14 cellular contexts compared by ENCODE assay signal in the genomic region with DNA sequence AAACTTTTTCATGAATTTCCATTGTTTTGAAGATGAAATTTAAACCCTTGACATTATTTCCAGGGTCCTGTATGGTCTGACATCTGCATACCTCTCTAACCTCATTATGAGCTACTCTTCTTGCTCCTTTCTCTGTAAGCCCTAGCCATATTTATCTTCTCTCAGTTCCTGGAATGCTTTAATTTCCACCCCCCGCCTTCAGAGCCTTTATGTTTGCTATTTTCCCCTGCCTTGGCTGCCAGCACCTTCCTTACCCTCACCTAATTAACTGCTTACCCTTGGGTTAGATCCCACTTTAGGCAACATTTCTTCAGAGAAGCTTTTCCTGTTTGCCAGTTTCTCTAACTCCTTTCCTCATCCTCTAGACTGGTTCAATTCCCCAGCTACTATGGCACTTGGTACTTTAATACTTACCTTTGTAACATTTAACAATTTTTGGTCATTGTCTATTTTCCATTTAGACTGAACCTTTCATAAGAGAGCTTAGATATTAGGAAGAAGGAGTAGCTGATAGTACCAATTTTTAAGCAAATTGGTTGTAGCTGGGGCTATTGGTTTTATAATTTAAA. TPM values are rescaled to one million over a fixed set of nuclear protein-coding genes. Genes with fewer than 3 reads are reported as not detected.
A peak's percentile ranks its signal among the peaks of the same experiment; 100 is the strongest.
DNase-seq lines count a peak whose midpoint lies in the region; ATAC-seq and TF ChIP-seq lines count a peak whose summit lies in the region.
"Had no signal": no experiment of that assay in that cellular context is flagged by ENCODE, and none has a peak within 500 bp of the region (broad histone marks: within the 10 kb centered on the region; RNA-seq: fewer than 3 reads in every experiment).

No MANE protein-coding gene starts in this region.

- peaks cover 31% of the 10 kb centered on the region for H3K36me3 Mint-ChIP-seq in activated CD8-positive, alpha-beta memory T cell treated with anti-CD3 and anti-CD28 coated beads, Interleukin-2, amount 10 ng/mL, durations not matched to agents 7 days and 5 days
- peaks cover 23% of the 10 kb centered on the region for H3K36me3 Mint-ChIP-seq in progenitor cell of endocrine pancreas (ENCODE audit: insufficient read depth)

- H3K36me3 ChIP-seq in fibroblast of lung (ENCODE audit: control insufficient read depth, insufficient read depth, low read length) (no peaks in the 10 kb centered on the region), PC-9 (ENCODE audit: low read depth) (no peaks in the 10 kb centered on the region)

- H3K9me3 ChIP-seq in fibroblast of lung (ENCODE audit: control insufficient read depth, insufficient read depth, low read depth, low read length) (no peaks in the 10 kb centered on the region), PC-9 (ENCODE audit: insufficient read depth, low read depth) (no peaks in the 10 kb centered on the region)
- H3K9me3 ChIP-seq: esophagus muscularis mucosa, HAP-1 had no signal

- no peak overlapping the region for H2AFZ ChIP-seq in fibroblast of lung (ENCODE audit: low read length)
- no peak overlapping the region for H2AFZ ChIP-seq in PC-9

- CTCF ChIA-PET in activated CD8-positive, alpha-beta memory T cell treated with anti-CD3 and anti-CD28 coated beads, Interleukin-2, amount 10 ng/mL, durations not matched to agents 7 days and 5 days (lab: Charles Lee), result interaction anchor here (1.3 kb wide), 1 partner anchor 12 kb away, joined by 4 read pairs; no protein-coding TSS in a partner anchor
- CTCF ChIA-PET in PC-9 (lab: Charles Lee), result no interaction called here

- H3K4me2 ChIP-seq in fibroblast of lung (ENCODE audit: extremely low read depth, insufficient read depth, low read length), result peak overlapping the region; percentile 3
- no peak overlapping the region for H3K4me2 ChIP-seq in PC-9

- H3K9ac ChIP-seq in fibroblast of lung (ENCODE audit: insufficient read depth, low read length), result no peak overlapping the region

- H3K4me1 ChIP-seq in fibroblast of lung (ENCODE audit: control insufficient read depth, extremely low read depth, insufficient read depth, low read length), result no peaks in the 10 kb centered on the region
- peaks cover 5% of the 10 kb centered on the region; the same call in 1 of the 2 replicates for H3K4me1 ChIP-seq in PC-9 (replicated peaks; ENCODE audit: insufficient read depth)

- no TSS peak for BruUV-seq in PC-9 (replicated peaks; lab: Mats Ljungman, UMichigan)

- H3K27ac ChIP-seq in fibroblast of lung (ENCODE audit: insufficient read depth, low read length), result no peak overlapping the region
- H3K27ac ChIP-seq in PC-9, result no peak overlapping the region
- H3K27ac ChIP-seq: coronary artery, esophagus muscularis mucosa had no signal

- H3K4me1 Mint-ChIP-seq in activated CD8-positive, alpha-beta memory T cell treated with anti-CD3 and anti-CD28 coated beads, Interleukin-2, amount 10 ng/mL, durations not matched to agents 7 days and 5 days, result peaks cover 44% of the 10 kb centered on the region
- peaks cover 14% of the 10 kb centered on the region for H3K4me1 Mint-ChIP-seq in progenitor cell of endocrine pancreas (ENCODE audit: low read depth)

- no peak for DNase-seq in activated CD8-positive, alpha-beta memory T cell treated with anti-CD3 and anti-CD28 coated beads, Interleukin-2, amount 10 ng/mL, durations not matched to agents 7 days and 5 days
- no peak for DNase-seq in activated CD8-positive, alpha-beta memory T cell treated with anti-CD3 and anti-CD28 coated beads for 24 hours
- DNase-seq in OCI-M1 (lab: John Stamatoyannopoulos, UW) (peak; percentile 19), fibroblast of lung (ENCODE audit: low read depth in 2 of 2) (peak in 1 of 2 donors; percentile 16), progenitor cell of endocrine pancreas (ENCODE audit: low spot score, unreplicated experiment) (no peak), cerebellar nuclear complex (lab: John Stamatoyannopoulos, UW) (no peak), PC-9 (no peak)
- DNase-seq in stimulated activated CD4-positive, alpha-beta T cell treated with anti-CD3 and anti-CD28 coated beads, Interleukin-2, amount 100 ng/mL, for 24 hours, result no peak
- DNase-seq: activated gamma-delta T cell treated with Interleukin-2 at 50 U/mL for 16 hours, NCI-H1105, NCI-H2227 treated with DMSO at 0.1 percent for 48 hours had no signal

- POLR2A ChIA-PET in PC-9 (lab: Charles Lee; ENCODE audit: unreplicated experiment), result no interaction called here

- no peak overlapping the region for H3K4me3 Mint-ChIP-seq in activated CD8-positive, alpha-beta memory T cell treated with anti-CD3 and anti-CD28 coated beads, Interleukin-2, amount 10 ng/mL, durations not matched to agents 7 days and 5 days
- no peak overlapping the region for H3K4me3 Mint-ChIP-seq in progenitor cell of endocrine pancreas (ENCODE audit: low read depth)

- H3F3A ChIP-seq in PC-9 (ENCODE audit: insufficient read depth, low read depth), result no peaks in the 10 kb centered on the region

- H3K27me3 Mint-ChIP-seq in activated CD8-positive, alpha-beta memory T cell treated with anti-CD3 and anti-CD28 coated beads, Interleukin-2, amount 10 ng/mL, durations not matched to agents 7 days and 5 days, result no peaks in the 10 kb centered on the region
- no peaks in the 10 kb centered on the region for H3K27me3 Mint-ChIP-seq in progenitor cell of endocrine pancreas

- H4K20me1 ChIP-seq in fibroblast of lung (ENCODE audit: control insufficient read depth, extremely low read depth, insufficient read depth, low read length), result no peaks in the 10 kb centered on the region
- no peaks in the 10 kb centered on the region for H4K20me1 ChIP-seq in PC-9 (ENCODE audit: insufficient read depth)

- no peaks in the 10 kb centered on the region for H3K9me2 ChIP-seq in PC-9 (ENCODE audit: insufficient read depth)

- H3K4me3 ChIP-seq in fibroblast of lung (replicated peaks in 1 of 4; ENCODE audit: control extremely low read depth in 1 of 4, insufficient read depth in 1 of 4, low read depth in 3 of 4, low read length in 4 of 4) (no peak overlapping the region), PC-9 (no peak overlapping the region)
- H3K4me3 ChIP-seq: coronary artery, esophagus muscularis mucosa, HAP-1 had no signal

- peaks cover 10% of the 10 kb centered on the region for H3K79me2 ChIP-seq in fibroblast of lung (ENCODE audit: control insufficient read depth, insufficient read depth, low read length)
- peaks cover 12% of the 10 kb centered on the region for H3K79me2 ChIP-seq in PC-9 (ENCODE audit: low read depth)

- H3K9me3 Mint-ChIP-seq in activated CD8-positive, alpha-beta memory T cell treated with anti-CD3 and anti-CD28 coated beads, Interleukin-2, amount 10 ng/mL, durations not matched to agents 7 days and 5 days (ENCODE audit: low read depth), result no peaks in the 10 kb centered on the region
- no peaks in the 10 kb centered on the region for H3K9me3 Mint-ChIP-seq in progenitor cell of endocrine pancreas (ENCODE audit: low read depth)

- H3K27me3 ChIP-seq in fibroblast of lung (ENCODE audit: control insufficient read depth, insufficient read depth, low read length) (no peaks in the 10 kb centered on the region), PC-9 (ENCODE audit: insufficient read depth, low read depth) (no peaks in the 10 kb centered on the region)
- H3K27me3 ChIP-seq: esophagus muscularis mucosa had no signal

- TF ChIP-seq CTCF in fibroblast of lung (conservative IDR thresholded peaks at IDR 0.05 in 1 of 2, IDR thresholded peaks at IDR 0.05 in 1 of 2; ENCODE audit: low read depth in 1 of 2, low read length in 2 of 2), result no peak
- TF ChIP-seq CTCF in progenitor cell of endocrine pancreas (IDR thresholded peaks at IDR 0.05; ENCODE audit: unreplicated experiment), result no peak
- no peak for TF ChIP-seq CTCF in PC-9 (conservative IDR thresholded peaks at IDR 0.05)

- no peak for ATAC-seq in activated CD8-positive, alpha-beta memory T cell treated with anti-CD3 and anti-CD28 coated beads, Interleukin-2, amount 10 ng/mL, durations not matched to agents 7 days and 5 days

- intact Hi-C loops in PC-9 (cut with micrococcal nuclease; ENCODE audit: unreplicated experiment), result no loop called here

- peak overlapping the region; percentile 5 for H3K27ac Mint-ChIP-seq in activated CD8-positive, alpha-beta memory T cell treated with anti-CD3 and anti-CD28 coated beads, Interleukin-2, amount 10 ng/mL, durations not matched to agents 7 days and 5 days
- peak overlapping the region; percentile 3 for H3K27ac Mint-ChIP-seq in progenitor cell of endocrine pancreas

RNA-seq across cellular contexts. Expression of a gene that starts 6.0 kb away (rescaled TPM):
- total RNA-seq in activated CD8-positive, alpha-beta memory T cell treated with anti-CD3 and anti-CD28 coated beads, Interleukin-2, amount 10 ng/mL, durations not matched to agents 7 days and 5 days, result 10 to 100 TPM; 18.5 to 20.7 TPM
- total RNA-seq in fibroblast of lung (13.1 and 14.9 TPM in 2 replicates), progenitor cell of endocrine pancreas (12.1 and 13.6 TPM in 2 replicates), PC-9 (2021) (7.0 and 10.8 TPM in 2 replicates)
- polyA plus RNA-seq in fibroblast of lung, result 16.6 and 17.0 TPM in 2 replicates
- polyA plus RNA-seq in fibroblast of lung (2012), result 9.8 and 11.1 TPM in 2 replicates
- polyA minus RNA-seq in fibroblast of lung (ENCODE audit: low replicate concordance), result 3.1 and 4.2 TPM in 2 replicates

RNA-seq across cellular contexts. Expression of a gene that starts 29.0 kb away (rescaled TPM):
- 10 to 100 TPM; 77.3 to 92.4 TPM for total RNA-seq in activated CD8-positive, alpha-beta memory T cell treated with anti-CD3 and anti-CD28 coated beads, Interleukin-2, amount 10 ng/mL, durations not matched to agents 7 days and 5 days
- 80.9 and 85.0 TPM in 2 replicates for total RNA-seq in fibroblast of lung
- 90.4 and 95.2 TPM in 2 replicates for polyA plus RNA-seq in fibroblast of lung
- 65.5 and 71.5 TPM in 2 replicates for polyA plus RNA-seq in fibroblast of lung (2012)
- polyA minus RNA-seq in fibroblast of lung (ENCODE audit: low replicate concordance), result 3.0 and 18.0 TPM in 2 replicates
- 113 and 119 TPM in 2 replicates for total RNA-seq in progenitor cell of endocrine pancreas
- total RNA-seq in PC-9 (2021), result 83.0 and 96.5 TPM in 2 replicates

RNA-seq across cellular contexts. Expression of a gene that starts 40.6 kb away (rescaled TPM):
- 100 to 1,000 TPM; 167 to 183 TPM for total RNA-seq in activated CD8-positive, alpha-beta memory T cell treated with anti-CD3 and anti-CD28 coated beads, Interleukin-2, amount 10 ng/mL, durations not matched to agents 7 days and 5 days
- total RNA-seq in fibroblast of lung (28.5 and 34.5 TPM in 2 replicates), progenitor cell of endocrine pancreas (46.9 and 51.0 TPM in 2 replicates), PC-9 (2021) (83.6 and 83.9 TPM in 2 replicates)
- 35.6 and 64.9 TPM in 2 replicates for polyA plus RNA-seq in fibroblast of lung
- 26.5 and 41.3 TPM in 2 replicates for polyA plus RNA-seq in fibroblast of lung (2012)
- 6.4 and 8.1 TPM in 2 replicates for polyA minus RNA-seq in fibroblast of lung (ENCODE audit: low replicate concordance)

RNA-seq across cellular contexts. Expression of a gene that starts 55.4 kb away (rescaled TPM):
- total RNA-seq in activated CD8-positive, alpha-beta memory T cell treated with anti-CD3 and anti-CD28 coated beads, Interleukin-2, amount 10 ng/mL, durations not matched to agents 7 days and 5 days, result 10 to 100 TPM; 11.9 to 13.7 TPM
- total RNA-seq in fibroblast of lung, result 16.7 and 20.3 TPM in 2 replicates
- 40.9 and 44.5 TPM in 2 replicates for polyA plus RNA-seq in fibroblast of lung
- 35.6 and 37.9 TPM in 2 replicates for polyA plus RNA-seq in fibroblast of lung (2012)
- polyA minus RNA-seq in fibroblast of lung (ENCODE audit: low replicate concordance), result 21.4 and 27.9 TPM in 2 replicates
- total RNA-seq in progenitor cell of endocrine pancreas, result 19.9 and 25.3 TPM in 2 replicates
- 43.2 and 45.2 TPM in 2 replicates for total RNA-seq in PC-9 (2021)
